Comparison of ENCODE assay signal across 12 cellular contexts in genomic region chr5:119324842-119325241, GRCh38. TPM values are rescaled to one million over a fixed set of nuclear protein-coding genes. Genes with fewer than 3 reads are reported as not detected.
DNase-seq lines count a peak whose midpoint lies in the region; ATAC-seq and TF ChIP-seq lines count a peak whose summit lies in the region.
"Had no signal": no experiment of that assay in that cellular context is flagged by ENCODE, and none has a peak within 500 bp of the region (broad histone marks: within the 10 kb centered on the region; RNA-seq: fewer than 3 reads in every experiment).

No MANE protein-coding gene starts in this region.

- no peak overlapping the region for H3K4me3 Mint-ChIP-seq in osteocyte (ENCODE audit: unreplicated experiment)
- H3K4me3 Mint-ChIP-seq: activated naive CD8-positive, alpha-beta T cell treated with anti-CD3 and anti-CD28 coated beads, Interleukin-2, amount 10 ng/mL, durations not matched to agents 7 days and 5 days; immature natural killer cell; stimulated activated memory B cell treated with anti-CD40 and anti-IgM and Interleukin-4, amounts not matched to agents 10 μg/mL and 1 μg/mL and 100 μg/mL, for 72 hours had no signal

- peak overlapping the region; percentile 93 for H3K27ac Mint-ChIP-seq in osteocyte (ENCODE audit: unreplicated experiment)

- TF ChIP-seq CTCF in C4-2B (conservative IDR thresholded peaks at IDR 0.05) (no peak), brain microvascular endothelial cell (IDR thresholded peaks at IDR 0.05; ENCODE audit: low read depth, low read length, missing control alignments) (no peak), osteocyte (IDR thresholded peaks at IDR 0.05) (no peak)

- in situ Hi-C loops in brain microvascular endothelial cell (cut with HindIII; ENCODE audit: low pct_ligation_motif_present, low sequenced_read_pairs): no loop called here
- in situ Hi-C loops in G401 (cut with HindIII; ENCODE audit: low sequenced_read_pairs): no loop called here

- H3K4me3 ChIP-seq in HUES6 (ENCODE audit: low read depth, low read length): no peak overlapping the region
- H3K4me3 ChIP-seq in brain microvascular endothelial cell (ENCODE audit: low read depth, low read length): no peak overlapping the region

- H3K36me3 Mint-ChIP-seq in osteocyte (ENCODE audit: unreplicated experiment): no peaks in the 10 kb centered on the region

- H3K9me3 ChIP-seq in HUES6 (ENCODE audit: control insufficient read depth, insufficient read depth, low read depth, low read length): no peaks in the 10 kb centered on the region

- H3K9ac ChIP-seq in HUES6 (ENCODE audit: low read length): no peak overlapping the region

- H3K4me1 Mint-ChIP-seq in osteocyte (ENCODE audit: unreplicated experiment): peaks cover 52% of the 10 kb centered on the region

- DNase-seq in brain microvascular endothelial cell (no peak), osteocyte (ENCODE audit: extremely low spot score, unreplicated experiment) (no peak), G401 (ENCODE audit: low spot score) (no peak)
- DNase-seq: activated naive CD8-positive, alpha-beta T cell treated with anti-CD3 and anti-CD28 coated beads, Interleukin-2, amount 10 ng/mL, durations not matched to agents 7 days and 5 days; cortex of kidney; immature natural killer cell; stimulated activated CD4-positive, alpha-beta T cell treated with anti-CD3 and anti-CD28 coated beads, Interleukin-2, amount 100 ng/mL, for 48 hours had no signal

- H3K36me3 ChIP-seq in HUES6 (ENCODE audit: control insufficient read depth, insufficient read depth, low read length) (no peaks in the 10 kb centered on the region), brain microvascular endothelial cell (replicated peaks) (no peaks in the 10 kb centered on the region)

- peaks cover 76% of the 10 kb centered on the region for H3K4me1 ChIP-seq in HUES6 (ENCODE audit: control insufficient read depth, insufficient read depth, low read length)

- H3K9me3 Mint-ChIP-seq in osteocyte (ENCODE audit: unreplicated experiment): no peaks in the 10 kb centered on the region
- H3K9me3 Mint-ChIP-seq: activated naive CD8-positive, alpha-beta T cell treated with anti-CD3 and anti-CD28 coated beads, Interleukin-2, amount 10 ng/mL, durations not matched to agents 7 days and 5 days; immature natural killer cell; stimulated activated memory B cell treated with anti-CD40 and anti-IgM and Interleukin-4, amounts not matched to agents 10 μg/mL and 1 μg/mL and 100 μg/mL, for 72 hours had no signal

- H3K27me3 ChIP-seq in HUES6 (ENCODE audit: control insufficient read depth, insufficient read depth, low read length) (no peaks in the 10 kb centered on the region), brain microvascular endothelial cell (replicated peaks) (no peaks in the 10 kb centered on the region)

- ATAC-seq in GM18868 (IDR thresholded peaks at IDR 0.05; ENCODE audit: unreplicated experiment): no peak
- ATAC-seq in HG03354 (IDR thresholded peaks at IDR 0.05; ENCODE audit: poor library complexity, severe bottlenecking, unreplicated experiment): no peak
- ATAC-seq: stimulated activated memory B cell treated with anti-CD40 and anti-IgM and Interleukin-4, amounts not matched to agents 10 μg/mL and 1 μg/mL and 100 μg/mL, for 72 hours had no signal

- peak overlapping the region; percentile 81; the same call in 1 of the 2 replicates for H3K27ac ChIP-seq in C4-2B
- H3K27ac ChIP-seq in HUES6 (ENCODE audit: low read depth, low read length): peak overlapping the region; percentile 66; the same call in 1 of the 2 replicates
- peak overlapping the region; percentile 77 for H3K27ac ChIP-seq in brain microvascular endothelial cell

- no peaks in the 10 kb centered on the region for H3K27me3 Mint-ChIP-seq in osteocyte (ENCODE audit: unreplicated experiment)
- H3K27me3 Mint-ChIP-seq: activated naive CD8-positive, alpha-beta T cell treated with anti-CD3 and anti-CD28 coated beads, Interleukin-2, amount 10 ng/mL, durations not matched to agents 7 days and 5 days; stimulated activated memory B cell treated with anti-CD40 and anti-IgM and Interleukin-4, amounts not matched to agents 10 μg/mL and 1 μg/mL and 100 μg/mL, for 72 hours had no signal

RNA-seq across cellular contexts. Expression of gene TNFAIP8, which starts 31.0 kb away (rescaled TPM):
- 13.3 and 14.0 TPM in 2 replicates for total RNA-seq in osteocyte
- 22.6 and 39.4 TPM in 2 replicates for total RNA-seq in G401 (2014; rRNA removed; shearing (Covaris generic))
